In genomic region chr13:71758823-71759222, GRCh38 we compare ENCODE assay signal across 14 cellular contexts.
DNase-seq lines count a peak whose midpoint lies in the region.
"Had no signal": no experiment of that assay in that cellular context is flagged by ENCODE, and none has a peak within 500 bp of the region (broad histone marks: within the 10 kb centered on the region; RNA-seq: fewer than 3 reads in every experiment).

No MANE protein-coding gene starts in this region.

- peak; percentile 11 for DNase-seq in NCI-H510A treated with DMSO at 0.1 percent for 48 hours (lab: John Stamatoyannopoulos, UW)
- DNase-seq in NCI-H510A (lab: John Stamatoyannopoulos, UW), result no peak
- peak; percentile 65 for DNase-seq in NCI-H748 treated with DMSO at 0.1 percent for 48 hours (lab: John Stamatoyannopoulos, UW)
- DNase-seq in retina, result peak; percentile 32
- no peak for DNase-seq in GOT3 (lab: John Stamatoyannopoulos, UW)
- DNase-seq in HCEC 1CT, result no peak
- no peak for DNase-seq in stimulated activated CD4-positive, alpha-beta T cell treated with anti-CD3 and anti-CD28 coated beads, Interleukin-2, amount 100 ng/mL, for 24 hours
- DNase-seq: CD4-positive, CD25-positive, alpha-beta regulatory T cell; head of caudate nucleus; RPMI8226; stimulated activated naive B cell treated with anti-CD40 and anti-IgM and Interleukin-4, amounts not matched to agents 10 μg/mL and 1 μg/mL and 100 μg/mL, for 72 hours had no signal

- no peak overlapping the region for H3K4me3 ChIP-seq in iPS-20b (ENCODE audit: low read length)
- H3K4me3 ChIP-seq: A549 had no signal

- no peaks in the 10 kb centered on the region for H3K36me3 ChIP-seq in iPS-20b (ENCODE audit: insufficient read depth, low read depth, low read length)

- H3K27ac ChIP-seq in iPS-20b (ENCODE audit: low read length), result no peak overlapping the region
- H3K27ac ChIP-seq: A549, epithelial cell of prostate had no signal

- peaks cover 29% of the 10 kb centered on the region for H3K4me1 ChIP-seq in iPS-20b (ENCODE audit: insufficient read depth, low read length)
- H3K4me1 ChIP-seq: A549 had no signal

- peak overlapping the region; percentile 30; the same call in 1 of the 2 replicates for H3K9ac ChIP-seq in iPS-20b (ENCODE audit: low read depth, low read length)

- H3K27me3 ChIP-seq in iPS-20b (ENCODE audit: insufficient read depth, low read length), result no peaks in the 10 kb centered on the region

- H3K9me3 ChIP-seq in iPS-20b (ENCODE audit: insufficient read depth, low read depth, low read length), result no peaks in the 10 kb centered on the region
- H3K9me3 ChIP-seq: A549 had no signal

Comparison
In these comparisons a context has a peak if more than half of its experiments do, and no peak if none do; other contexts are left out.
1. DNase-seq: peak in NCI-H510A treated with DMSO at 0.1 percent for 48 hours (single experiment), NCI-H748 treated with DMSO at 0.1 percent for 48 hours (single experiment) and retina (single experiment); none in NCI-H510A (single experiment), GOT3 (single experiment), HCEC 1CT (single experiment) and stimulated activated CD4-positive, alpha-beta T cell treated with anti-CD3 and anti-CD28 coated beads, Interleukin-2, amount 100 ng/mL, for 24 hours (0 of 2).